1 cellular context compared by ENCODE assay signal in genomic region chr22:31345331-31346254, GRCh38.
A peak's percentile ranks its signal among the peaks of the same experiment; 100 is the strongest.
TF ChIP-seq lines count a peak whose summit lies in the region.

No MANE protein-coding gene starts in this region.

TF ChIP-seq in HepG2, 621 proteins besides CTCF, POLR2A, EP300 and RAD21 (continued from another document and continues in another):
- peak; percentile 82 for TF ChIP-seq ZNF740 (CRISPR knock-in tag; IDR thresholded peaks at IDR 0.05)
- TF ChIP-seq ZNF350 (CRISPR knock-in tag; IDR thresholded peaks at IDR 0.05; ENCODE audit: borderline replicate concordance, low read depth): 0 out of 2 replicates have a peak, but pooled peaks have one; percentile 9
- no peak for TF ChIP-seq ARNT (IDR thresholded peaks at IDR 0.05)
- TF ChIP-seq ZNF547 (CRISPR knock-in tag; IDR thresholded peaks at IDR 0.05): peak; percentile 45; the same call in 1 of the 2 replicates
- no peak for TF ChIP-seq REL (CRISPR knock-in tag; conservative IDR thresholded peaks at IDR 0.05)
- 0 out of 2 replicates have a peak, but pooled peaks have one; percentile 37 for TF ChIP-seq MIER3 (CRISPR knock-in tag; IDR thresholded peaks at IDR 0.05; ENCODE audit: borderline replicate concordance)
- TF ChIP-seq FOSL2 (CRISPR knock-in tag; IDR thresholded peaks at IDR 0.05): no peak; the same call in 1 of the 2 replicates
- TF ChIP-seq E2F1 (CRISPR knock-in tag; IDR thresholded peaks at IDR 0.05): 0 out of 2 replicates have a peak, but pooled peaks have one; percentile 14
- peak; percentile 15 for TF ChIP-seq MED8 (CRISPR knock-in tag; IDR thresholded peaks at IDR 0.05; ENCODE audit: insufficient replicate concordance)
- no peak for TF ChIP-seq ZNF468 (CRISPR knock-in tag; IDR thresholded peaks at IDR 0.05)
- TF ChIP-seq KDM3A (CRISPR knock-in tag; IDR thresholded peaks at IDR 0.05; ENCODE audit: low read depth): 0 out of 2 replicates have a peak, but pooled peaks have one; percentile 60
- no peak for TF ChIP-seq DZIP1 (CRISPR knock-in tag; IDR thresholded peaks at IDR 0.05)
- no peak for TF ChIP-seq SP140L (CRISPR knock-in tag; IDR thresholded peaks at IDR 0.05; ENCODE audit: borderline replicate concordance)
- peak; percentile 68; the same call in 1 of the 2 replicates for TF ChIP-seq ZNF589 (CRISPR knock-in tag; conservative IDR thresholded peaks at IDR 0.05)
- TF ChIP-seq ZSCAN12 (CRISPR knock-in tag; IDR thresholded peaks at IDR 0.05): no peak
- TF ChIP-seq ZFP91 (CRISPR knock-in tag; IDR thresholded peaks at IDR 0.05; ENCODE audit: borderline replicate concordance): peak; percentile 78
- TF ChIP-seq ZNF451 (CRISPR knock-in tag; IDR thresholded peaks at IDR 0.05): peak; percentile 56; the same call in 1 of the 2 replicates
- no peak for TF ChIP-seq PRMT3 (CRISPR knock-in tag; IDR thresholded peaks at IDR 0.05; ENCODE audit: borderline replicate concordance, low read depth)
- peak; percentile 9; the same call in 1 of the 2 replicates for TF ChIP-seq PAXIP1 (CRISPR knock-in tag; conservative IDR thresholded peaks at IDR 0.05)
- peak; percentile 29; the same call in 1 of the 2 replicates for TF ChIP-seq MYC (CRISPR knock-in tag; IDR thresholded peaks at IDR 0.05; ENCODE audit: borderline replicate concordance)
- TF ChIP-seq ZNF280D (CRISPR knock-in tag; IDR thresholded peaks at IDR 0.05): 0 out of 2 replicates have a peak, but pooled peaks have one; percentile 31
- TF ChIP-seq ZNF687 (CRISPR knock-in tag; IDR thresholded peaks at IDR 0.05): peak; percentile 78
- TF ChIP-seq NR2C2 (CRISPR knock-in tag; IDR thresholded peaks at IDR 0.05; ENCODE audit: borderline replicate concordance): peak; percentile 76
- TF ChIP-seq ZNF496 (CRISPR knock-in tag; IDR thresholded peaks at IDR 0.05; ENCODE audit: insufficient replicate concordance): no peak
- 0 out of 2 replicates have a peak, but pooled peaks have one; percentile 48 for TF ChIP-seq ZNF672 (CRISPR knock-in tag; IDR thresholded peaks at IDR 0.05)
- 0 out of 2 replicates have a peak, but pooled peaks have one; percentile 39 for TF ChIP-seq ZNF34 (CRISPR knock-in tag; IDR thresholded peaks at IDR 0.05; ENCODE audit: borderline replicate concordance)
- TF ChIP-seq HNF1B (CRISPR knock-in tag; IDR thresholded peaks at IDR 0.05): 0 out of 2 replicates have a peak, but pooled peaks have one; percentile 10
- TF ChIP-seq ZNF776 (CRISPR knock-in tag; IDR thresholded peaks at IDR 0.05): no peak
- TF ChIP-seq ZBTB14 (CRISPR knock-in tag; IDR thresholded peaks at IDR 0.05): peak; percentile 96
- no peak for TF ChIP-seq HOXA3 (CRISPR knock-in tag; IDR thresholded peaks at IDR 0.05)
